ENCODE assay signal across 9 cellular contexts in genomic region chr21:16536661-16537359, GRCh38.
A peak's percentile ranks its signal among the peaks of the same experiment; 100 is the strongest.
DNase-seq lines count a peak whose midpoint lies in the region; ATAC-seq and TF ChIP-seq lines count a peak whose summit lies in the region.
"Had no signal": no experiment of that assay in that cellular context is flagged by ENCODE, and none has a peak within 500 bp of the region (broad histone marks: within the 10 kb centered on the region; RNA-seq: fewer than 3 reads in every experiment).

No MANE protein-coding gene starts in this region.

- H3K9me2 ChIP-seq in SK-N-SH, result no peaks in the 10 kb centered on the region
- no peaks in the 10 kb centered on the region for H3K9me2 ChIP-seq in Karpas-422 (replicated peaks; ENCODE audit: insufficient read depth, low read length)

- H3K79me2 ChIP-seq in SK-N-SH (ENCODE audit: insufficient read depth), result no peaks in the 10 kb centered on the region
- no peaks in the 10 kb centered on the region for H3K79me2 ChIP-seq in Karpas-422 (ENCODE audit: low read length)

- ATAC-seq in HG03135 (IDR thresholded peaks at IDR 0.05; ENCODE audit: unreplicated experiment), result no peak

- TF ChIP-seq RAD21 in SK-N-SH (IDR thresholded peaks at IDR 0.05; ENCODE audit: low read length), result no peak

- no peaks in the 10 kb centered on the region for H3F3A ChIP-seq in SK-N-SH (replicated peaks; ENCODE audit: insufficient read depth)

- H3K36me3 ChIP-seq in SK-N-SH (replicated peaks in 1 of 2; ENCODE audit: control insufficient read depth in 1 of 2, insufficient read depth in 2 of 2, low read length in 1 of 2), result peaks cover 0 to 4% of the 10 kb centered on the region in 2 experiments
- H3K36me3 ChIP-seq in Karpas-422 (ENCODE audit: insufficient read depth, low read length), result no peaks in the 10 kb centered on the region

- H3K4me2 ChIP-seq in SK-N-SH (peak overlapping the region; percentile 78), Karpas-422 (ENCODE audit: low read depth, low read length, poor library complexity, severe bottlenecking) (no peak overlapping the region)

- H3K9me3 ChIP-seq in SK-N-SH (no peaks in the 10 kb centered on the region), Karpas-422 (ENCODE audit: low read length) (peaks cover 33% of the 10 kb centered on the region)

- WGBS in SK-N-SH (ENCODE audit: low lambda C conversion rate), result under 1% methylated on average over 11 of the region's 11 CpGs

- POLR2A ChIA-PET in SK-N-SH (lab: Yijun Ruan, JAX), result interaction anchor here (0.8 kb wide), 1 partner anchor 15 kb away, joined by 3 read pairs; no protein-coding TSS in a partner anchor

- peak overlapping the region; percentile 96 for H2AFZ ChIP-seq in SK-N-SH (ENCODE audit: low read depth)
- H2AFZ ChIP-seq in Karpas-422 (ENCODE audit: low read length), result no peak overlapping the region

- H3K4me3 ChIP-seq in HFF-Myc (replicated peaks; ENCODE audit: low read depth, low read length) (peak overlapping the region; percentile 44), SK-N-SH (ENCODE audit: low read depth in 2 of 2, low read length in 1 of 2) (peak overlapping the region; percentile 65 to 73), Karpas-422 (ENCODE audit: low read length) (no peak overlapping the region)

- CTCF ChIA-PET in SK-N-SH (lab: Yijun Ruan, JAX), result interaction anchor here (0.9 kb wide), 1 partner anchor 116 kb away, joined by 3 read pairs; no protein-coding TSS in a partner anchor

- H3K27ac ChIP-seq in SK-N-SH (ENCODE audit: low read depth in 2 of 2, low read length in 1 of 2) (peak overlapping the region; percentile 61 to 98), Karpas-422 (ENCODE audit: low read length) (no peak overlapping the region)

- TF ChIP-seq CTCF in HFF-Myc (IDR thresholded peaks at IDR 0.05; ENCODE audit: low read depth, low read length, missing control alignments) (no peak), SK-N-SH (IDR thresholded peaks at IDR 0.05) (no peak)

- DNase-seq in HFF-Myc (ENCODE audit: extremely low read depth, low read depth) (no peak), SK-N-SH (no peak), fibroblast of peridontal ligament (ENCODE audit: extremely low read depth) (peak; percentile 84), stromal cell of bone marrow (ENCODE audit: low read depth) (peak; percentile 53), HUDEP-2 (lab: John Stamatoyannopoulos, UW; ENCODE audit: unreplicated experiment in 76 of 76) (no peak), Karpas-422 (no peak)
- DNase-seq in stimulated activated CD4-positive, alpha-beta T cell treated with anti-CD3 and anti-CD28 coated beads, Interleukin-15, amount 100 ng/mL, for 24 hours, result no peak
- DNase-seq: foreskin melanocyte had no signal

- TF ChIP-seq EP300 in SK-N-SH (IDR thresholded peaks at IDR 0.05; ENCODE audit: borderline replicate concordance in 1 of 2, low read depth in 1 of 2, low read length in 1 of 2), result no peak

- no peaks in the 10 kb centered on the region for H4K20me1 ChIP-seq in SK-N-SH (ENCODE audit: insufficient read depth)
- H4K20me1 ChIP-seq in Karpas-422 (ENCODE audit: insufficient read depth, low read depth, low read length), result no peaks in the 10 kb centered on the region

- H3K9ac ChIP-seq in SK-N-SH, result peak overlapping the region; percentile 79
- H3K9ac ChIP-seq in Karpas-422 (ENCODE audit: low read length), result no peak overlapping the region

- H3K4me1 ChIP-seq in SK-N-SH (ENCODE audit: control insufficient read depth in 1 of 2, insufficient read depth in 2 of 2, low read depth in 1 of 2, low read length in 1 of 2) (peaks cover 8 to 9% of the 10 kb centered on the region in 2 experiments; a peak in 3 of 4 replicates), Karpas-422 (ENCODE audit: low read length) (no peaks in the 10 kb centered on the region)

- H3K27me3 ChIP-seq in SK-N-SH (ENCODE audit: insufficient read depth) (no peaks in the 10 kb centered on the region), Karpas-422 (ENCODE audit: low read length) (no peaks in the 10 kb centered on the region)

TF ChIP-seq in SK-N-SH, 30 proteins besides CTCF, POLR2A, EP300 and RAD21:
- TF ChIP-seq TCF12 (IDR thresholded peaks at IDR 0.05) (no peak), JUND (IDR thresholded peaks at IDR 0.05) (no peak), FOSL2 (IDR thresholded peaks at IDR 0.05; ENCODE audit: borderline replicate concordance, low read depth) (no peak), RXRA (IDR thresholded peaks at IDR 0.05; ENCODE audit: borderline replicate concordance, low read depth) (no peak)

Comparison
In these comparisons a context has a peak if more than half of its experiments do, and no peak if none do; other contexts are left out.
1. DNase-seq: peak in fibroblast of peridontal ligament (single experiment) and stromal cell of bone marrow (single experiment); none in HFF-Myc (single experiment), SK-N-SH (single experiment), HUDEP-2 (0 of 76), Karpas-422 (single experiment) and stimulated activated CD4-positive, alpha-beta T cell treated with anti-CD3 and anti-CD28 coated beads, Interleukin-15, amount 100 ng/mL, for 24 hours (single experiment).